1 cellular context compared by ENCODE assay signal in genomic region chr7:11005202-11005601, GRCh38.
TF ChIP-seq lines count a peak whose summit lies in the region.

No MANE protein-coding gene starts in this region.

TF ChIP-seq in GM23338, 12 proteins besides CTCF, POLR2A, EP300 and RAD21 (continued from another document):
- TF ChIP-seq, protein P1, sequence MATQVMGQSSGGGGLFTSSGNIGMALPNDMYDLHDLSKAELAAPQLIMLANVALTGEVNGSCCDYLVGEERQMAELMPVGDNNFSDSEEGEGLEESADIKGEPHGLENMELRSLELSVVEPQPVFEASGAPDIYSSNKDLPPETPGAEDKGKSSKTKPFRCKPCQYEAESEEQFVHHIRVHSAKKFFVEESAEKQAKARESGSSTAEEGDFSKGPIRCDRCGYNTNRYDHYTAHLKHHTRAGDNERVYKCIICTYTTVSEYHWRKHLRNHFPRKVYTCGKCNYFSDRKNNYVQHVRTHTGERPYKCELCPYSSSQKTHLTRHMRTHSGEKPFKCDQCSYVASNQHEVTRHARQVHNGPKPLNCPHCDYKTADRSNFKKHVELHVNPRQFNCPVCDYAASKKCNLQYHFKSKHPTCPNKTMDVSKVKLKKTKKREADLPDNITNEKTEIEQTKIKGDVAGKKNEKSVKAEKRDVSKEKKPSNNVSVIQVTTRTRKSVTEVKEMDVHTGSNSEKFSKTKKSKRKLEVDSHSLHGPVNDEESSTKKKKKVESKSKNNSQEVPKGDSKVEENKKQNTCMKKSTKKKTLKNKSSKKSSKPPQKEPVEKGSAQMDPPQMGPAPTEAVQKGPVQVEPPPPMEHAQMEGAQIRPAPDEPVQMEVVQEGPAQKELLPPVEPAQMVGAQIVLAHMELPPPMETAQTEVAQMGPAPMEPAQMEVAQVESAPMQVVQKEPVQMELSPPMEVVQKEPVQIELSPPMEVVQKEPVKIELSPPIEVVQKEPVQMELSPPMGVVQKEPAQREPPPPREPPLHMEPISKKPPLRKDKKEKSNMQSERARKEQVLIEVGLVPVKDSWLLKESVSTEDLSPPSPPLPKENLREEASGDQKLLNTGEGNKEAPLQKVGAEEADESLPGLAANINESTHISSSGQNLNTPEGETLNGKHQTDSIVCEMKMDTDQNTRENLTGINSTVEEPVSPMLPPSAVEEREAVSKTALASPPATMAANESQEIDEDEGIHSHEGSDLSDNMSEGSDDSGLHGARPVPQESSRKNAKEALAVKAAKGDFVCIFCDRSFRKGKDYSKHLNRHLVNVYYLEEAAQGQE (IDR thresholded peaks at IDR 0.05; ENCODE audit: unreplicated experiment) = no peak
- no peak for TF ChIP-seq NANOG (IDR thresholded peaks at IDR 0.05; ENCODE audit: borderline replicate concordance)
